Comparison of ENCODE assay signal across 21 cellular contexts in genomic region chr10:7339503-7339902, GRCh38.
DNase-seq lines count a peak whose midpoint lies in the region; ATAC-seq, FAIRE-seq and TF ChIP-seq lines count a peak whose summit lies in the region.
"Had no signal": no experiment of that assay in that cellular context is flagged by ENCODE, and none has a peak within 500 bp of the region (broad histone marks: within the 10 kb centered on the region; RNA-seq: fewer than 3 reads in every experiment).

No MANE protein-coding gene starts in this region.

- peaks cover 67% of the 10 kb centered on the region for H3K4me1 Mint-ChIP-seq in activated T-cell treated with anti-CD3 and anti-CD28 coated beads, Interleukin-2, amount 50 U/mL, for 24 hours (ENCODE audit: low read depth)
- H3K4me1 Mint-ChIP-seq in activated T-cell treated with anti-CD3 and anti-CD28 coated beads, Interleukin-2, amount 50 U/mL, for 72 hours (ENCODE audit: low read depth), result peaks cover 60% of the 10 kb centered on the region
- H3K4me1 Mint-ChIP-seq in astrocyte (ENCODE audit: low read depth, unreplicated experiment), result peaks cover 11% of the 10 kb centered on the region

- no peak for DNase-seq in activated T-cell treated with anti-CD3 and anti-CD28 coated beads, Interleukin-2, amount 50 U/mL, for 24 hours
- no peak for DNase-seq in activated T-cell treated with anti-CD3 and anti-CD28 coated beads, Interleukin-2, amount 50 U/mL, for 72 hours
- DNase-seq in astrocyte (ENCODE audit: low read depth) (peak; percentile 40), right atrium auricular region (ENCODE audit: low spot score) (no peak), substantia nigra (lab: John Stamatoyannopoulos, UW) (peak in 1 of 49 donors; percentile 9), AG08396 (ENCODE audit: low spot score) (no peak), NCI-H187 (lab: John Stamatoyannopoulos, UW) (no peak)
- DNase-seq: 8988T; BE2C; CD4-positive, CD25-positive, alpha-beta regulatory T cell; DMS153; GM23248; MM.1S; NCI-H1105; NCI-H2081 treated with DMSO at 0.1 percent for 48 hours; NCI-H510A; NCI-H82; PC-3; RPMI8226 had no signal

- H3K27me3 ChIP-seq in astrocyte (ENCODE audit: insufficient read depth, low read length), result no peaks in the 10 kb centered on the region
- H3K27me3 ChIP-seq in right atrium auricular region, result no peaks in the 10 kb centered on the region
- H3K27me3 ChIP-seq: BE2C had no signal

- no peak overlapping the region for H2AFZ ChIP-seq in astrocyte (ENCODE audit: low read depth, low read length)
- H2AFZ ChIP-seq: GM23248 had no signal

- no peak overlapping the region for H3K4me2 ChIP-seq in astrocyte (ENCODE audit: low read length)

- H3K27ac ChIP-seq in astrocyte (ENCODE audit: low read depth, low read length), result no peak overlapping the region
- H3K27ac ChIP-seq in right atrium auricular region, result peak overlapping the region; percentile 49 to 80
- H3K27ac ChIP-seq in substantia nigra (ENCODE audit: low read depth, low read length, poor library complexity, severe bottlenecking), result peak overlapping the region; percentile 33
- H3K27ac ChIP-seq: GM23248 had no signal

- no peaks in the 10 kb centered on the region for H4K20me1 ChIP-seq in astrocyte (ENCODE audit: insufficient read depth, low read length)

- H3K36me3 ChIP-seq in astrocyte (ENCODE audit: insufficient read depth, low read length) (no peaks in the 10 kb centered on the region), right atrium auricular region (no peaks in the 10 kb centered on the region)

- FAIRE-seq in astrocyte (lab: Jason Lieb, UNC), result no peak
- FAIRE-seq: GM12878 had no signal

- TF ChIP-seq CTCF in astrocyte (IDR thresholded peaks at IDR 0.05; ENCODE audit: insufficient read depth, low read depth, low read length) (no peak), right atrium auricular region (IDR thresholded peaks at IDR 0.05) (no peak)

- H3K36me3 Mint-ChIP-seq in activated T-cell treated with anti-CD3 and anti-CD28 coated beads, Interleukin-2, amount 50 U/mL, for 24 hours (ENCODE audit: low read depth), result peaks cover 84% of the 10 kb centered on the region
- H3K36me3 Mint-ChIP-seq in activated T-cell treated with anti-CD3 and anti-CD28 coated beads, Interleukin-2, amount 50 U/mL, for 72 hours (ENCODE audit: insufficient read depth in 2 of 2), result peaks cover 6 to 16% of the 10 kb centered on the region in 2 donors
- H3K36me3 Mint-ChIP-seq in astrocyte (ENCODE audit: low read depth, unreplicated experiment), result peaks cover 2% of the 10 kb centered on the region

- peak overlapping the region; percentile 32 for H3K27ac Mint-ChIP-seq in activated T-cell treated with anti-CD3 and anti-CD28 coated beads, Interleukin-2, amount 50 U/mL, for 24 hours
- H3K27ac Mint-ChIP-seq in activated T-cell treated with anti-CD3 and anti-CD28 coated beads, Interleukin-2, amount 50 U/mL, for 72 hours, result no peak overlapping the region
- H3K27ac Mint-ChIP-seq in astrocyte (ENCODE audit: unreplicated experiment), result no peak overlapping the region

- H3K27me3 Mint-ChIP-seq in activated T-cell treated with anti-CD3 and anti-CD28 coated beads, Interleukin-2, amount 50 U/mL, for 24 hours, result no peaks in the 10 kb centered on the region
- H3K27me3 Mint-ChIP-seq in activated T-cell treated with anti-CD3 and anti-CD28 coated beads, Interleukin-2, amount 50 U/mL, for 72 hours (ENCODE audit: low read depth), result no peaks in the 10 kb centered on the region
- H3K27me3 Mint-ChIP-seq in astrocyte (ENCODE audit: low read depth, unreplicated experiment), result no peaks in the 10 kb centered on the region

- H3K9me3 Mint-ChIP-seq in activated T-cell treated with anti-CD3 and anti-CD28 coated beads, Interleukin-2, amount 50 U/mL, for 24 hours, result no peaks in the 10 kb centered on the region
- peaks cover 0 to 1% of the 10 kb centered on the region in 2 donors for H3K9me3 Mint-ChIP-seq in activated T-cell treated with anti-CD3 and anti-CD28 coated beads, Interleukin-2, amount 50 U/mL, for 72 hours
- H3K9me3 Mint-ChIP-seq in astrocyte (ENCODE audit: unreplicated experiment), result peaks cover 9% of the 10 kb centered on the region

- no peak overlapping the region for H3K9ac ChIP-seq in astrocyte (ENCODE audit: low read length)
- H3K9ac ChIP-seq: GM23248 had no signal

- H3K4me3 ChIP-seq in astrocyte (ENCODE audit: insufficient read depth, low read depth, low read length) (no peak overlapping the region), right atrium auricular region (no peak overlapping the region)
- H3K4me3 ChIP-seq: GM12878, GM23248 had no signal

- ATAC-seq in activated T-cell treated with anti-CD3 and anti-CD28 coated beads, Interleukin-2, amount 50 U/mL, for 72 hours (replicated peaks in 1 of 2), result no peak
- no peak for ATAC-seq in HG03469 (IDR thresholded peaks at IDR 0.05; ENCODE audit: unreplicated experiment)
- ATAC-seq: GM12878, PC-3 had no signal

- H3K4me3 Mint-ChIP-seq in activated T-cell treated with anti-CD3 and anti-CD28 coated beads, Interleukin-2, amount 50 U/mL, for 24 hours, result no peak overlapping the region
- H3K4me3 Mint-ChIP-seq in activated T-cell treated with anti-CD3 and anti-CD28 coated beads, Interleukin-2, amount 50 U/mL, for 72 hours, result no peak overlapping the region
- H3K4me3 Mint-ChIP-seq in astrocyte (ENCODE audit: unreplicated experiment), result no peak overlapping the region
- H3K4me3 Mint-ChIP-seq: CD4-positive, CD25-positive, alpha-beta regulatory T cell had no signal

- H3K9me3 ChIP-seq in astrocyte (ENCODE audit: insufficient read depth, low read depth, low read length), result no peaks in the 10 kb centered on the region
- no peaks in the 10 kb centered on the region for H3K9me3 ChIP-seq in right atrium auricular region
- H3K9me3 ChIP-seq: BE2C had no signal

- H3K4me1 ChIP-seq in astrocyte (ENCODE audit: insufficient read depth, low read length), result peaks cover 10% of the 10 kb centered on the region
- peaks cover 0 to 28% of the 10 kb centered on the region in 2 donors for H3K4me1 ChIP-seq in right atrium auricular region

- no peaks in the 10 kb centered on the region for H3K79me2 ChIP-seq in astrocyte (ENCODE audit: insufficient read depth, low read length)
